In genomic region chr11:61332823-61333637, GRCh38 we compare ENCODE assay signal across 1 cellular context.
TF ChIP-seq lines count a peak whose summit lies in the region.

Gene DDB1 (minus strand): TSS chr11:61333105. CDS start chr11:61332968, 137 bp downstream.
Gene TKFC (plus strand): TSS chr11:61333228. CDS start chr11:61334729, 1,501 bp downstream.

TF ChIP-seq in GM12878, 131 proteins besides CTCF, POLR2A, EP300 and RAD21 (continued from another document and continues in another):
- TF ChIP-seq PBX3 (IDR thresholded peaks at IDR 0.05; ENCODE audit: insufficient replicate concordance, low read depth, low read length): no peak
- TF ChIP-seq KDM1A (IDR thresholded peaks at IDR 0.05; ENCODE audit: borderline replicate concordance): no peak
- peak; percentile 37; the same call in 1 of the 2 replicates for TF ChIP-seq ELK1 (IDR thresholded peaks at IDR 0.05; ENCODE audit: low read depth, low read length)
- TF ChIP-seq CHD1 (IDR thresholded peaks at IDR 0.05; ENCODE audit: low read depth, low read length): 0 out of 2 replicates have a peak, but pooled peaks have one; percentile 38
- no peak for TF ChIP-seq ZBED1 (IDR thresholded peaks at IDR 0.05; ENCODE audit: borderline replicate concordance)
- peak; percentile 16 for TF ChIP-seq KLF5 (IDR thresholded peaks at IDR 0.05; ENCODE audit: partially characterized antibody)
- TF ChIP-seq SMAD1 (IDR thresholded peaks at IDR 0.05; ENCODE audit: low read depth, partially characterized antibody): no peak
- TF ChIP-seq CHD2 (IDR thresholded peaks at IDR 0.05; ENCODE audit: borderline replicate concordance, low read depth, low read length): peak; percentile 50; the same call in 1 of the 2 replicates
- no peak for TF ChIP-seq KAT2A (conservative IDR thresholded peaks at IDR 0.05; ENCODE audit: control insufficient read depth, low read depth, low read length)
- TF ChIP-seq BRCA1 (IDR thresholded peaks at IDR 0.05; ENCODE audit: low read depth, low read length): 0 out of 2 replicates have a peak, but pooled peaks have one; percentile 17
- TF ChIP-seq GATAD2B (conservative IDR thresholded peaks at IDR 0.05; ENCODE audit: low read depth): peak; percentile 91
- TF ChIP-seq EGR1 (IDR thresholded peaks at IDR 0.05; ENCODE audit: borderline replicate concordance in 1 of 2, low read depth in 2 of 2, low read length in 2 of 2): peak in 1 of 2 experiments; percentile 87; a peak in 2 of 3 replicates
- TF ChIP-seq CREB1 (IDR thresholded peaks at IDR 0.05; ENCODE audit: low read depth): peak; percentile 78
- TF ChIP-seq RCOR1 (conservative IDR thresholded peaks at IDR 0.05; ENCODE audit: low read depth, low read length): 0 out of 2 replicates have a peak, but pooled peaks have one; percentile 27
- no peak for TF ChIP-seq IRF4 (IDR thresholded peaks at IDR 0.05; ENCODE audit: low read depth, low read length)
- peak; percentile 44; the same call in 1 of the 2 replicates for TF ChIP-seq PKNOX1 (IDR thresholded peaks at IDR 0.05)
- no peak for TF ChIP-seq BCL11A (IDR thresholded peaks at IDR 0.05; ENCODE audit: low read depth, low read length)
- peak; percentile 40 for TF ChIP-seq RELA (IDR thresholded peaks at IDR 0.05; ENCODE audit: borderline replicate concordance, partially characterized antibody)
- peak; percentile 85 for TF ChIP-seq NKRF (conservative IDR thresholded peaks at IDR 0.05)
- TF ChIP-seq SRF (IDR thresholded peaks at IDR 0.05; ENCODE audit: low read depth in 2 of 2, low read length in 2 of 2): peak in 1 of 2 experiments; percentile 19; a peak in 1 of 4 replicates
- no peak for TF ChIP-seq PAX8 (IDR thresholded peaks at IDR 0.05)
- TF ChIP-seq ZNF217 (IDR thresholded peaks at IDR 0.05): no peak
- peak; percentile 48 for TF ChIP-seq HDAC6 (IDR thresholded peaks at IDR 0.05; ENCODE audit: unreplicated experiment)
- peak; percentile 47; the same call in 1 of the 2 replicates for TF ChIP-seq PAX5 (IDR thresholded peaks at IDR 0.05; ENCODE audit: borderline replicate concordance, low read depth, low read length)
- TF ChIP-seq RB1 (IDR thresholded peaks at IDR 0.05; ENCODE audit: borderline replicate concordance): peak; percentile 54; the same call in 1 of the 2 replicates
- 0 out of 2 replicates have a peak, but pooled peaks have one; percentile 40 for TF ChIP-seq SMARCA5 (IDR thresholded peaks at IDR 0.05)
- TF ChIP-seq HDGF (IDR thresholded peaks at IDR 0.05): peak; percentile 73; the same call in 1 of the 2 replicates
- TF ChIP-seq POLR2AphosphoS5 (IDR thresholded peaks at IDR 0.05; ENCODE audit: low read length): peak; percentile 91
- peak; percentile 76; the same call in 1 of the 2 replicates for TF ChIP-seq RELB (IDR thresholded peaks at IDR 0.05; ENCODE audit: low read depth)
- no peak for TF ChIP-seq IRF3 (IDR thresholded peaks at IDR 0.05)
- TF ChIP-seq CREM (IDR thresholded peaks at IDR 0.05; ENCODE audit: low read depth): peak; percentile 83
- TF ChIP-seq ZNF687 (IDR thresholded peaks at IDR 0.05): peak; percentile 73
- peak; percentile 62; the same call in 1 of the 3 replicates for TF ChIP-seq POU2F2 (IDR thresholded peaks at IDR 0.05; ENCODE audit: borderline replicate concordance, low read depth, low read length)
- TF ChIP-seq TCF12 (IDR thresholded peaks at IDR 0.05; ENCODE audit: low read depth, low read length): peak; percentile 87
- peak; percentile 84 to 91 for TF ChIP-seq IKZF2 (IDR thresholded peaks at IDR 0.05)
- peak in 1 of 2 experiments; percentile 38; a peak in 1 of 4 replicates for TF ChIP-seq ETV6 (conservative IDR thresholded peaks at IDR 0.05 in 1 of 2, IDR thresholded peaks at IDR 0.05 in 1 of 2; ENCODE audit: borderline replicate concordance in 1 of 2, low read depth in 1 of 2)
- TF ChIP-seq MLLT1 (IDR thresholded peaks at IDR 0.05): 0 out of 2 replicates have a peak, but pooled peaks have one; percentile 40
- peak; percentile 90 for TF ChIP-seq TCF3 (IDR thresholded peaks at IDR 0.05; ENCODE audit: borderline replicate concordance, insufficient read depth, low read depth, low read length)
- TF ChIP-seq SKIL (IDR thresholded peaks at IDR 0.05; ENCODE audit: low read depth, poor library complexity, severe bottlenecking): no peak
- no peak for TF ChIP-seq ESRRA (IDR thresholded peaks at IDR 0.05; ENCODE audit: low read length)
- TF ChIP-seq BHLHE40 (IDR thresholded peaks at IDR 0.05; ENCODE audit: borderline replicate concordance in 1 of 2, low read depth in 2 of 2, low read length in 1 of 2): peak; percentile 83 to 91
- TF ChIP-seq NR2C1 (IDR thresholded peaks at IDR 0.05): peak; percentile 64
- TF ChIP-seq MYC (IDR thresholded peaks at IDR 0.05; ENCODE audit: insufficient read depth, insufficient read length, insufficient replicate concordance, low read length, severe bottlenecking): peak; percentile 77
- peak; percentile 16 for TF ChIP-seq MEF2B (IDR thresholded peaks at IDR 0.05; ENCODE audit: partially characterized antibody, poor library complexity, severe bottlenecking)
